Comparison of ENCODE assay signal across 23 cellular contexts in genomic region chr4:113449407-113449974, GRCh38.
DNase-seq lines count a peak whose midpoint lies in the region; ATAC-seq and TF ChIP-seq lines count a peak whose summit lies in the region.
"Had no signal": no experiment of that assay in that cellular context is flagged by ENCODE, and none has a peak within 500 bp of the region (broad histone marks: within the 10 kb centered on the region; RNA-seq: fewer than 3 reads in every experiment).

No MANE protein-coding gene starts in this region.

- 64 to 87% (median 72%) methylated on average over 1 of the region's 1 CpG for WGBS in heart left ventricle, 4 donors

- TF ChIP-seq POLR2A in heart left ventricle (IDR thresholded peaks at IDR 0.05), result no peak
- TF ChIP-seq POLR2A in gastrocnemius medialis (IDR thresholded peaks at IDR 0.05), result no peak

- peaks cover 0 to 7% (median 3%) of the 10 kb centered on the region in 9 donors for H3K36me3 ChIP-seq in heart left ventricle
- H3K36me3 ChIP-seq in gastrocnemius medialis, result no peaks in the 10 kb centered on the region

- H3K4me1 ChIP-seq in heart left ventricle (peaks cover 0 to 69% (median 45%) of the 10 kb centered on the region in 12 donors), gastrocnemius medialis (peaks cover 14 to 50% of the 10 kb centered on the region in 2 donors)

- intact Hi-C loops in Right ventricle myocardium inferior (cut with DNase I), result loop anchor here (5.0 kb wide), 2 partner anchors 88 to 313 kb away; partner anchors contain the start of gene CAMK2D
- intact Hi-C loops in cardiac septum (cut with DNase I), result loop anchor here (5.0 kb wide), 1 partner anchor 313 kb away; the partner anchor contains the start of gene CAMK2D
- intact Hi-C loops in heart left ventricle (cut with DNase I), result loop anchor here in 4 of 10 donors (5.0 to 10.0 kb wide), 2 partner anchors 313 to 315 kb away; partner anchors contain the start of gene CAMK2D (in 4 of the 4)
- intact Hi-C loops in gastrocnemius medialis (cut with DNase I; ENCODE audit: low total_unique reads), result loop anchor here (5.0 kb wide), 1 partner anchor 313 kb away; the partner anchor contains the start of gene CAMK2D

- peaks cover 6% of the 10 kb centered on the region for H3K4me1 Mint-ChIP-seq in T-helper 17 cell

- TF ChIP-seq CTCF in heart left ventricle (IDR thresholded peaks at IDR 0.05) (no peak), gastrocnemius medialis (IDR thresholded peaks at IDR 0.05 in 4 of 5, conservative IDR thresholded peaks at IDR 0.05 in 1 of 5) (no peak)

- H3K4me3 Mint-ChIP-seq in T-helper 17 cell, result no peak overlapping the region
- H3K4me3 Mint-ChIP-seq: activated naive CD8-positive, alpha-beta T cell treated with anti-CD3 and anti-CD28 coated beads, Interleukin-2, amount 50 U/mL, for 24 hours; activated T-cell treated with anti-CD3 and anti-CD28 coated beads, Interleukin-2, amount 50 U/mL, for 72 hours had no signal

- no peaks in the 10 kb centered on the region for H3K27me3 Mint-ChIP-seq in T-helper 17 cell
- H3K27me3 Mint-ChIP-seq: activated naive CD8-positive, alpha-beta T cell treated with anti-CD3 and anti-CD28 coated beads, Interleukin-2, amount 50 U/mL, for 24 hours had no signal

- H3K36me3 Mint-ChIP-seq in T-helper 17 cell (ENCODE audit: low read depth), result peaks cover 8% of the 10 kb centered on the region

- in situ Hi-C loops in gastrocnemius medialis (cut with MboI; ENCODE audit: low sequenced_read_pairs in 4 of 4), result no loop called here

- H3K27me3 ChIP-seq in heart left ventricle (no peaks in the 10 kb centered on the region), gastrocnemius medialis (no peaks in the 10 kb centered on the region)

- peak overlapping the region in 7 of 12 donors; percentile 2 to 84 (median 71) for H3K27ac ChIP-seq in heart left ventricle
- H3K27ac ChIP-seq in gastrocnemius medialis, result peak overlapping the region; percentile 6 to 73 (median 54)
- H3K27ac ChIP-seq: A549, C4-2B, KMS-11 had no signal

- H3K9me3 ChIP-seq in heart left ventricle, result peaks cover 0 to 14% (median 0%) of the 10 kb centered on the region in 12 donors
- no peaks in the 10 kb centered on the region for H3K9me3 ChIP-seq in gastrocnemius medialis
- H3K9me3 ChIP-seq in T-helper 17 cell (ENCODE audit: control insufficient read depth, low read length, poor library complexity, severe bottlenecking), result no peaks in the 10 kb centered on the region
- H3K9me3 ChIP-seq: A549 had no signal

- H3K27ac Mint-ChIP-seq in T-helper 17 cell, result no peak overlapping the region
- H3K27ac Mint-ChIP-seq: activated naive CD8-positive, alpha-beta T cell treated with anti-CD3 and anti-CD28 coated beads, Interleukin-2, amount 50 U/mL, for 24 hours; activated T-cell treated with anti-CD3 and anti-CD28 coated beads, Interleukin-2, amount 50 U/mL, for 72 hours had no signal

- ATAC-seq in Right ventricle myocardium inferior (peak; percentile 35), heart left ventricle (no peak), gastrocnemius medialis (peak; percentile 28 to 56), T-helper 17 cell (no peak), GM21526 (IDR thresholded peaks at IDR 0.05; ENCODE audit: low FRiP score, unreplicated experiment) (no peak)
- ATAC-seq: A549; activated CD4-positive, CD25-positive, alpha-beta regulatory T cell treated with anti-CD3 and anti-CD28 coated beads, Interleukin-2, amount 50 U/mL, for 24 hours; activated naive CD8-positive, alpha-beta T cell treated with anti-CD3 and anti-CD28 coated beads, Interleukin-2, amount 50 U/mL, for 24 hours; activated T-cell treated with anti-CD3 and anti-CD28 coated beads, Interleukin-2, amount 50 U/mL, for 72 hours; PC-3 had no signal

- DNase-seq in Right ventricle myocardium inferior (ENCODE audit: missing footprints), result no peak
- DNase-seq in cardiac septum (ENCODE audit: low spot score), result no peak
- no peak for DNase-seq in heart left ventricle
- DNase-seq in gastrocnemius medialis, result no peak
- DNase-seq in T-helper 17 cell, result no peak
- no peak for DNase-seq in GDM1 (lab: John Stamatoyannopoulos, UW)
- DNase-seq in activated effector memory CD4-positive, alpha-beta T cell treated with anti-CD3 and anti-CD28 coated beads, Interleukin-2, amount 50 U/mL, for 16 hours, result no peak
- DNase-seq: activated naive CD8-positive, alpha-beta T cell treated with anti-CD3 and anti-CD28 coated beads, Interleukin-2, amount 50 U/mL, for 24 hours; activated T-cell treated with anti-CD3 and anti-CD28 coated beads, Interleukin-2, amount 50 U/mL, for 72 hours; caudate nucleus; DMS 273 treated with DMSO at 0.1 percent for 48 hours; effector CD8-positive, alpha-beta T cell; GF-D8; NCI-H1105 treated with DMSO at 0.1 percent for 48 hours; NCI-H526; PC-3; retina; T-helper 9 cell had no signal

- H3K4me3 ChIP-seq in heart left ventricle (no peak overlapping the region), gastrocnemius medialis (no peak overlapping the region)
- H3K4me3 ChIP-seq: A549 had no signal

Comparison
In these comparisons a context has a peak if more than half of its experiments do, and no peak if none do; other contexts are left out.
1. ATAC-seq: peak in Right ventricle myocardium inferior (single experiment) and gastrocnemius medialis (2 of 2); none in heart left ventricle (0 of 4), T-helper 17 cell (single experiment) and GM21526 (single experiment).